2 cellular contexts compared by ENCODE assay signal in the genomic region with DNA sequence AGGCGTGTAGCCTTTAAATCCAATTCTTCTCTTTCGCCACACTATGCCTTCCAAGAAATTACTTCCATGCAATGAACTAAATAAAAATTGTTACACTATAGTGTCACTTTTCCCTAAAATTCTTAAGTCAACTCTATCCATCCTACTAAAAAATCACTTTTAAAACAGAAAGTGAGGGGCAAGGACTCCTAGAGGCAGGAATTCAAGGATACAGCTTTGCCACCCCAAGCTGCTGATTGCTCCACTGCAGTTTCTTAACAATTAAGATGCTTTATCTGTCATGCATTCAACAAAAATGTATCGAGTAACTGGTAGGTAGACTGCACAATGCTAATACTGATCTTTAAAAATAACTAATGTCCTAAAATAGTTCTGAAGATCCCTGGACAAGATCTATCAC.
TF ChIP-seq lines count a peak whose summit lies in the region.

No MANE protein-coding gene starts in this region.

TF ChIP-seq in IMR-90, 13 proteins besides CTCF, POLR2A, EP300 and RAD21:
- TF ChIP-seq MAFK (IDR thresholded peaks at IDR 0.05; ENCODE audit: low read depth, low read length) (no peak), NFE2L2 (IDR thresholded peaks at IDR 0.05; ENCODE audit: low read depth, low read length) (no peak)

TF ChIP-seq in H1, 55 proteins besides CTCF, POLR2A, EP300 and RAD21:
- TF ChIP-seq SP1 (IDR thresholded peaks at IDR 0.05; ENCODE audit: low read depth, low read length) (no peak), TEAD4 (IDR thresholded peaks at IDR 0.05; ENCODE audit: low read depth, low read length) (peak; percentile 60; the same call in 1 of the 2 replicates)
